Comparison of ENCODE assay signal across 9 cellular contexts in the genomic region with DNA sequence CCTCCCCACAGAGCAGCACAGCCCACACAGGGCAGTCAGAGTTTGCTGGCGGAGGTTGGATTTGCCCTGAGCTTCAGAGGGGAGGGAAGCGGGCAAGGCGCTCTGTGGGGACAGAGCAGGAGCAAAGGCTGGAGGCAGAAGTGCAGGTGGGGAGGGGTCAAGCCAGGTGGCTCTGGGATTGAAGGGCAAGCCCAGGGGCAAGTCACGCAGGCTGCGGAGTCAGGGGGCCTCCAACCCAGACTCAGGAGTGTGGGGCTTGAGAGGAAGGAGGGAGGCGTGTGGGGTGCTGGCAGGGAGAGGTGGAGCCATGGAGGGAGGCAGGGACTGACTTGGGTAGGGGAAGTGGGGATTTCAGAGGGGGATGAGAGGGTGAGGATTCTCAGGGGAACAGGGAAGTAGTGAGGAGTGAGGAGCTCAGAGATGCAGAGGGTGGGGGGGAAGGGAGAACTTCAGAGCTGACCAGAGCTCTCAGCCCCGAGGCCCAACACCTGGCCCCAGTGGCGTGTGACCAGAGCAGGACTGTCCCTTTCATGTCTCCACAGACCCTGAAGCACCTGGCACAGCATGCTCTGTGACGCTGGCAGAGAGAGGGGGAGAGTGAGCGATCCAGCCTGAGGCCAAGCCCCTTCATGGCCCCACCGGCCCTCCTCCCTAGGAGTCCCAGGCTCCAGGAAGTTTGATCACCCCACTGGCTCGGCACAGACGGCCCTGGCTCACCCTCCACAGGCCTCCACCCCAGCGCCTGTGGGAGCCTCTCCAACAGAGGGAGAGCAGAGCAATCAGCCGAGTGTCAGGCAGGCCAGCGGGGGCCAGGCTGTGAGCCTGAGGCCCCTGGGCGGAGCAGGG. TPM values are rescaled to one million over a fixed set of nuclear protein-coding genes. Genes with fewer than 3 reads are reported as not detected.
DNase-seq lines count a peak whose midpoint lies in the region; ATAC-seq and TF ChIP-seq lines count a peak whose summit lies in the region.
"Had no signal": no experiment of that assay in that cellular context is flagged by ENCODE, and none has a peak within 500 bp of the region (broad histone marks: within the 10 kb centered on the region; RNA-seq: fewer than 3 reads in every experiment).

No MANE protein-coding gene starts in this region.

- peaks cover 81% of the 10 kb centered on the region for H3K4me1 Mint-ChIP-seq in CD14-positive monocyte
- H3K4me1 Mint-ChIP-seq in glutamatergic neuron (ENCODE audit: low read depth, unreplicated experiment) = peaks cover 27% of the 10 kb centered on the region

- no peaks in the 10 kb centered on the region for H3K9me3 ChIP-seq in Karpas-422 (ENCODE audit: low read length)
- H3K9me3 ChIP-seq in ascending aorta = no peaks in the 10 kb centered on the region
- H3K9me3 ChIP-seq in muscle layer of duodenum (ENCODE audit: control insufficient read depth in 1 of 2, low read length in 2 of 2) = no peaks in the 10 kb centered on the region
- H3K9me3 ChIP-seq in SJCRH30 (replicated peaks) = no peaks in the 10 kb centered on the region

- DNase-seq in CD14-positive monocyte (ENCODE audit: low spot score) (peak; percentile 85), Karpas-422 (peak; percentile 63), ascending aorta (ENCODE audit: low spot score in 2 of 2) (no peak), SJCRH30 (no peak), omental fat pad (ENCODE audit: low spot score) (no peak), glutamatergic neuron (no peak)
- DNase-seq: NCI-H526 had no signal

- H3K36me3 Mint-ChIP-seq in CD14-positive monocyte = peaks cover 37 to 61% of the 10 kb centered on the region in 2 donors
- H3K36me3 Mint-ChIP-seq in glutamatergic neuron (ENCODE audit: unreplicated experiment) = no peaks in the 10 kb centered on the region

- H4K20me1 ChIP-seq in Karpas-422 (ENCODE audit: insufficient read depth, low read depth, low read length) = no peaks in the 10 kb centered on the region

- peak overlapping the region; percentile 56 to 79 for H3K4me3 Mint-ChIP-seq in CD14-positive monocyte
- H3K4me3 Mint-ChIP-seq in glutamatergic neuron (ENCODE audit: unreplicated experiment) = no peak overlapping the region

- H3K27ac ChIP-seq in Karpas-422 (ENCODE audit: low read length) (peak overlapping the region; percentile 98), ascending aorta (peak overlapping the region; percentile 12 to 53), muscle layer of duodenum (ENCODE audit: low read length) (peak overlapping the region; percentile 16), SJCRH30 (no peak overlapping the region)

- H3K9me2 ChIP-seq in Karpas-422 (replicated peaks; ENCODE audit: insufficient read depth, low read length) = no peaks in the 10 kb centered on the region

- H3K9ac ChIP-seq in Karpas-422 (ENCODE audit: low read length) = peak overlapping the region; percentile 85

- no peaks in the 10 kb centered on the region for H3K79me2 ChIP-seq in Karpas-422 (ENCODE audit: low read length)

- H2AFZ ChIP-seq in Karpas-422 (ENCODE audit: low read length) = no peak overlapping the region

- H3K9me3 Mint-ChIP-seq in CD14-positive monocyte (no peaks in the 10 kb centered on the region), glutamatergic neuron (ENCODE audit: unreplicated experiment) (peaks cover 12% of the 10 kb centered on the region)

- peak overlapping the region; percentile 96 to 100 (median 100) for H3K27ac Mint-ChIP-seq in CD14-positive monocyte
- no peak overlapping the region for H3K27ac Mint-ChIP-seq in glutamatergic neuron (ENCODE audit: unreplicated experiment)

- H3K4me3 ChIP-seq in Karpas-422 (ENCODE audit: low read length) (peak overlapping the region; percentile 49; the same call in 1 of the 2 replicates), ascending aorta (no peak overlapping the region), muscle layer of duodenum (ENCODE audit: low read depth in 1 of 2, low read length in 2 of 2) (no peak overlapping the region), SJCRH30 (no peak overlapping the region)

- peaks cover 76% of the 10 kb centered on the region for H3K4me1 ChIP-seq in Karpas-422 (ENCODE audit: low read length)
- no peaks in the 10 kb centered on the region for H3K4me1 ChIP-seq in ascending aorta
- peaks cover 9 to 14% of the 10 kb centered on the region in 2 donors for H3K4me1 ChIP-seq in muscle layer of duodenum (ENCODE audit: control insufficient read depth in 1 of 2, insufficient read depth in 2 of 2, low read length in 2 of 2)
- peaks cover 11% of the 10 kb centered on the region for H3K4me1 ChIP-seq in SJCRH30

- peak overlapping the region; percentile 62 for H3K4me2 ChIP-seq in Karpas-422 (ENCODE audit: low read depth, low read length, poor library complexity, severe bottlenecking)

- ATAC-seq in HG02571 (IDR thresholded peaks at IDR 0.05; ENCODE audit: unreplicated experiment) (no peak), omental fat pad (ENCODE audit: low FRiP score) (no peak)

- no peaks in the 10 kb centered on the region for H3K27me3 ChIP-seq in Karpas-422 (ENCODE audit: low read length)
- no peaks in the 10 kb centered on the region for H3K27me3 ChIP-seq in ascending aorta
- no peaks in the 10 kb centered on the region for H3K27me3 ChIP-seq in muscle layer of duodenum (ENCODE audit: low read depth, low read length)
- H3K27me3 ChIP-seq in SJCRH30 = no peaks in the 10 kb centered on the region

- H3K36me3 ChIP-seq in Karpas-422 (ENCODE audit: insufficient read depth, low read length) (no peaks in the 10 kb centered on the region), ascending aorta (no peaks in the 10 kb centered on the region), muscle layer of duodenum (ENCODE audit: control insufficient read depth in 1 of 2, insufficient read depth in 2 of 2, low read length in 2 of 2) (peaks cover 0 to 10% of the 10 kb centered on the region in 2 donors), SJCRH30 (no peaks in the 10 kb centered on the region)

- peaks cover 0 to 8% (median 3%) of the 10 kb centered on the region in 3 donors for H3K27me3 Mint-ChIP-seq in CD14-positive monocyte (ENCODE audit: low read depth in 3 of 3)
- H3K27me3 Mint-ChIP-seq in glutamatergic neuron (ENCODE audit: unreplicated experiment) = peaks cover 6% of the 10 kb centered on the region

- no peak for TF ChIP-seq CTCF in CD14-positive monocyte (IDR thresholded peaks at IDR 0.05)
- TF ChIP-seq CTCF in ascending aorta (IDR thresholded peaks at IDR 0.05) = no peak
- no peak for TF ChIP-seq CTCF in omental fat pad (IDR thresholded peaks at IDR 0.05)
- TF ChIP-seq CTCF in glutamatergic neuron (IDR thresholded peaks at IDR 0.05; ENCODE audit: partially characterized antibody, unreplicated experiment) = no peak

- intact Hi-C loops in CD14-positive monocyte (cut with micrococcal nuclease) (loop anchor here in 1 of 2 donors (1.0 kb wide), 1 partner anchor 17 kb away; no protein-coding TSS in a partner anchor), ascending aorta (cut with DNase I) (no loop called here)

RNA-seq across cellular contexts. Expression of gene SH3BGRL3, which starts 10.8 kb away (rescaled TPM):
- 1,000 to 10,000 TPM; 1,706 to 1,744 TPM for polyA plus RNA-seq in CD14-positive monocyte
- total RNA-seq in Karpas-422 (2014; rRNA removed; shearing (Covaris generic); ENCODE audit: low replicate concordance) = 108 and 143 TPM in 2 replicates
- 228 TPM for total RNA-seq in ascending aorta
- total RNA-seq in SJCRH30 (2014; rRNA removed; shearing (Covaris generic)) = 41.5 and 43.4 TPM in 2 replicates
- 100 to 1,000 TPM in 1 of 4 donors, 10 to 100 TPM in 3; 42.4 to 124 (median 82.4) TPM for total RNA-seq in omental fat pad
- 412 TPM for total RNA-seq in glutamatergic neuron (ENCODE audit: unreplicated experiment)

RNA-seq across cellular contexts. Expression of gene UBXN11, which starts 15.8 kb away (rescaled TPM):
- polyA plus RNA-seq in CD14-positive monocyte = 10 to 100 TPM; 48.0 to 52.1 TPM
- total RNA-seq in Karpas-422 (2014; rRNA removed; shearing (Covaris generic); ENCODE audit: low replicate concordance) = 20.7 and 56.0 TPM in 2 replicates
- total RNA-seq in ascending aorta (14.5 TPM), omental fat pad (10 to 100 TPM; 12.2 to 23.8 (median 17.7) TPM), glutamatergic neuron (ENCODE audit: unreplicated experiment) (11.4 TPM)
- total RNA-seq in SJCRH30 (2014; rRNA removed; shearing (Covaris generic)) = 3.5 and 5.3 TPM in 2 replicates

RNA-seq across cellular contexts. Expression of gene CD52, which starts 27.1 kb away (rescaled TPM):
- 1,000 to 10,000 TPM; 2,617 to 4,047 TPM for polyA plus RNA-seq in CD14-positive monocyte
- 614 and 735 TPM in 2 replicates for total RNA-seq in Karpas-422 (2014; rRNA removed; shearing (Covaris generic); ENCODE audit: low replicate concordance)
- total RNA-seq in ascending aorta (not detected), omental fat pad (100 to 1,000 TPM in 1 of 4 donors, 10 to 100 TPM in 1, 1 to 10 TPM in 1, not detected in 1; 4.3 to 227 (median 13.2) TPM), glutamatergic neuron (ENCODE audit: unreplicated experiment) (2.8 TPM)
- total RNA-seq in SJCRH30 (2014; rRNA removed; shearing (Covaris generic)) = not detected in 2 replicates

RNA-seq across cellular contexts. Expression of gene CEP85, which starts 56.6 kb away (rescaled TPM):
- polyA plus RNA-seq in CD14-positive monocyte = 10 to 100 TPM in 1 of 2 donors, 1 to 10 TPM in 1; 8.2 to 10.9 TPM
- 23.8 and 31.5 TPM in 2 replicates for total RNA-seq in Karpas-422 (2014; rRNA removed; shearing (Covaris generic); ENCODE audit: low replicate concordance)
- 5.0 TPM for total RNA-seq in ascending aorta
- total RNA-seq in SJCRH30 (2014; rRNA removed; shearing (Covaris generic)) = 34.8 and 39.1 TPM in 2 replicates
- total RNA-seq in omental fat pad = 1 to 10 TPM; 4.3 to 6.1 (median 5.3) TPM
- 28.2 TPM for total RNA-seq in glutamatergic neuron (ENCODE audit: unreplicated experiment)

Comparison
In these comparisons a context has a peak if more than half of its experiments do, and no peak if none do; other contexts are left out.
1. DNase-seq: peak in CD14-positive monocyte (single experiment) and Karpas-422 (single experiment); none in ascending aorta (0 of 2), SJCRH30 (0 of 2), omental fat pad (single experiment) and glutamatergic neuron (single experiment).